ENCODE assay signal across 34 cellular contexts in genomic region chr13:103009061-103009840, GRCh38. TPM values are rescaled to one million over a fixed set of nuclear protein-coding genes. Genes with fewer than 3 reads are reported as not detected.
"Had no signal": no experiment of that assay in that cellular context is flagged by ENCODE, and none has a peak within 500 bp of the region (broad histone marks: within the 10 kb centered on the region; RNA-seq: fewer than 3 reads in every experiment).

No MANE protein-coding gene starts in this region.

- H3K36me3 Mint-ChIP-seq: activated CD8-positive, alpha-beta memory T cell treated with anti-CD3 and anti-CD28 coated beads, Interleukin-2, amount 10 ng/mL, durations not matched to agents 7 days and 5 days; brain; immature natural killer cell; natural killer cell; stimulated activated naive B cell treated with anti-CD40 and anti-IgM and Interleukin-4, amounts not matched to agents 10 μg/mL and 1 μg/mL and 100 μg/mL, for 72 hours had no signal

- H2AFZ ChIP-seq: hepatocyte had no signal

- H3K79me2 ChIP-seq: hepatocyte had no signal

- H3K27ac Mint-ChIP-seq: activated CD4-positive, alpha-beta T cell treated with anti-CD3 and anti-CD28 coated beads, Interleukin-2, amount 10 ng/mL, durations not matched to agents 24 days and 14 days; activated CD8-positive, alpha-beta memory T cell treated with anti-CD3 and anti-CD28 coated beads, Interleukin-2, amount 10 ng/mL, durations not matched to agents 7 days and 5 days; activated CD8-positive, alpha-beta T cell treated with anti-CD3 and anti-CD28 coated beads for 36 hours; activated naive CD8-positive, alpha-beta T cell treated with anti-CD3 and anti-CD28 coated beads, Interleukin-2, amount 50 U/mL, for 24 hours; brain; effector memory CD8-positive, alpha-beta T cell; immature natural killer cell; natural killer cell; progenitor cell of endocrine pancreas; stimulated activated naive B cell treated with anti-CD40 and anti-IgM and Interleukin-4, amounts not matched to agents 10 μg/mL and 1 μg/mL and 100 μg/mL, for 72 hours had no signal

- DNase-seq: activated B cell treated with CpG ODN at 0.5 μM for 24 hours; activated CD4-positive, alpha-beta T cell treated with anti-CD3 and anti-CD28 coated beads, Interleukin-2, amount 10 ng/mL, durations not matched to agents 24 days and 14 days; activated CD8-positive, alpha-beta memory T cell treated with anti-CD3 and anti-CD28 coated beads, Interleukin-2, amount 10 ng/mL, durations not matched to agents 7 days and 5 days; activated CD8-positive, alpha-beta T cell treated with anti-CD3 and anti-CD28 coated beads for 36 hours; activated gamma-delta T cell; activated naive CD4-positive, alpha-beta T cell treated with anti-CD3 and anti-CD28 coated beads, Interleukin-2, amount 50 U/mL, for 16 hours; activated naive CD8-positive, alpha-beta T cell treated with anti-CD3 and anti-CD28 coated beads, Interleukin-2, amount 50 U/mL, for 24 hours; activated T-cell treated with anti-CD3 and anti-CD28 coated beads for 4 hours; aorta; caudate nucleus; effector memory CD8-positive, alpha-beta T cell; glutamatergic neuron; immature natural killer cell; kidney glomerular epithelial cell; midbrain; natural killer cell; retina; sigmoid colon; stimulated activated CD4-positive, alpha-beta T cell treated with anti-CD3 and anti-CD28 coated beads, Interleukin-2, amount 100 ng/mL, for 48 hours; stimulated activated CD8-positive, alpha-beta memory T cell treated with anti-CD3 and anti-CD28 coated beads, Interleukin-4, amount 100 ng/mL, for 48 hours; stimulated activated naive B cell treated with anti-CD40 and anti-IgM and Interleukin-4, amounts not matched to agents 10 μg/mL and 1 μg/mL and 100 μg/mL, for 72 hours; T1000; transverse colon had no signal

- FAIRE-seq: urothelium cell line had no signal

- H3K9me3 Mint-ChIP-seq: activated CD4-positive, alpha-beta T cell treated with anti-CD3 and anti-CD28 coated beads, Interleukin-2, amount 10 ng/mL, durations not matched to agents 24 days and 14 days; activated CD8-positive, alpha-beta T cell treated with anti-CD3 and anti-CD28 coated beads for 36 hours; activated naive CD8-positive, alpha-beta T cell treated with anti-CD3 and anti-CD28 coated beads, Interleukin-2, amount 50 U/mL, for 24 hours; brain; effector memory CD8-positive, alpha-beta T cell had no signal

- ATAC-seq: activated CD8-positive, alpha-beta memory T cell treated with anti-CD3 and anti-CD28 coated beads, Interleukin-2, amount 10 ng/mL, durations not matched to agents 7 days and 5 days; activated CD8-positive, alpha-beta T cell treated with anti-CD3 and anti-CD28 coated beads for 36 hours; activated naive CD8-positive, alpha-beta T cell treated with anti-CD3 and anti-CD28 coated beads, Interleukin-2, amount 50 U/mL, for 24 hours; effector memory CD8-positive, alpha-beta T cell; foreskin keratinocyte; natural killer cell; stimulated activated naive B cell treated with anti-CD40 and anti-IgM and Interleukin-4, amounts not matched to agents 10 μg/mL and 1 μg/mL and 100 μg/mL, for 72 hours had no signal

- H3K4me2 ChIP-seq: hepatocyte had no signal

- H3K4me1 Mint-ChIP-seq: activated CD4-positive, alpha-beta T cell treated with anti-CD3 and anti-CD28 coated beads, Interleukin-2, amount 10 ng/mL, durations not matched to agents 24 days and 14 days; activated CD8-positive, alpha-beta memory T cell treated with anti-CD3 and anti-CD28 coated beads, Interleukin-2, amount 10 ng/mL, durations not matched to agents 7 days and 5 days; brain; immature natural killer cell; natural killer cell had no signal

- H3K9me3 ChIP-seq: esophagus muscularis mucosa, sigmoid colon, transverse colon had no signal

- H3K27me3 Mint-ChIP-seq: activated B cell treated with CpG ODN at 0.5 μM for 24 hours; activated CD4-positive, alpha-beta T cell treated with anti-CD3 and anti-CD28 coated beads, Interleukin-2, amount 10 ng/mL, durations not matched to agents 24 days and 14 days; activated CD8-positive, alpha-beta memory T cell treated with anti-CD3 and anti-CD28 coated beads, Interleukin-2, amount 10 ng/mL, durations not matched to agents 7 days and 5 days; activated CD8-positive, alpha-beta T cell treated with anti-CD3 and anti-CD28 coated beads for 36 hours; activated naive CD8-positive, alpha-beta T cell treated with anti-CD3 and anti-CD28 coated beads, Interleukin-2, amount 50 U/mL, for 24 hours; brain; effector memory CD8-positive, alpha-beta T cell; progenitor cell of endocrine pancreas; stimulated activated naive B cell treated with anti-CD40 and anti-IgM and Interleukin-4, amounts not matched to agents 10 μg/mL and 1 μg/mL and 100 μg/mL, for 72 hours had no signal

- H3K27me3 ChIP-seq: esophagus muscularis mucosa, foreskin keratinocyte, hepatocyte, sigmoid colon, transverse colon had no signal

- H3K4me3 ChIP-seq: esophagus muscularis mucosa, hepatocyte, sigmoid colon, transverse colon had no signal

- H3K4me3 Mint-ChIP-seq: activated B cell treated with CpG ODN at 0.5 μM for 24 hours; activated CD4-positive, alpha-beta T cell treated with anti-CD3 and anti-CD28 coated beads, Interleukin-2, amount 10 ng/mL, durations not matched to agents 24 days and 14 days; activated CD8-positive, alpha-beta memory T cell treated with anti-CD3 and anti-CD28 coated beads, Interleukin-2, amount 10 ng/mL, durations not matched to agents 7 days and 5 days; activated CD8-positive, alpha-beta T cell treated with anti-CD3 and anti-CD28 coated beads for 36 hours; activated naive CD8-positive, alpha-beta T cell treated with anti-CD3 and anti-CD28 coated beads, Interleukin-2, amount 50 U/mL, for 24 hours; brain; effector memory CD8-positive, alpha-beta T cell; immature natural killer cell; natural killer cell; stimulated activated naive B cell treated with anti-CD40 and anti-IgM and Interleukin-4, amounts not matched to agents 10 μg/mL and 1 μg/mL and 100 μg/mL, for 72 hours had no signal

- H3K27ac ChIP-seq: esophagus muscularis mucosa, foreskin keratinocyte, hepatocyte, sigmoid colon, transverse colon had no signal

- H3K36me3 ChIP-seq: esophagus muscularis mucosa, sigmoid colon, transverse colon had no signal

- H3K4me1 ChIP-seq: esophagus muscularis mucosa, sigmoid colon, transverse colon had no signal

RNA-seq across cellular contexts. Expression of gene SLC10A2, which starts 57.0 kb away (rescaled TPM):
- total RNA-seq: activated B cell treated with CpG ODN at 0.5 μM for 24 hours; activated CD4-positive, alpha-beta T cell treated with anti-CD3 and anti-CD28 coated beads, Interleukin-2, amount 10 ng/mL, durations not matched to agents 24 days and 14 days; activated CD8-positive, alpha-beta memory T cell treated with anti-CD3 and anti-CD28 coated beads, Interleukin-2, amount 10 ng/mL, durations not matched to agents 7 days and 5 days; activated CD8-positive, alpha-beta T cell treated with anti-CD3 and anti-CD28 coated beads for 36 hours; aorta; dermis microvascular lymphatic vessel endothelial cell; esophagus muscularis mucosa; liver; natural killer cell; osteocyte; progenitor cell of endocrine pancreas; sigmoid colon; T-helper 1 cell treated with Interleukin-12 subunit alpha and Interleukin-12 subunit beta and Interleukin-4 antibody, amounts not matched to agents 30 ng/mL and 1 ng/mL, for 36 hours; temporal lobe had no signal
- polyA plus RNA-seq: immature natural killer cell, liver had no signal
